In the genomic region with DNA sequence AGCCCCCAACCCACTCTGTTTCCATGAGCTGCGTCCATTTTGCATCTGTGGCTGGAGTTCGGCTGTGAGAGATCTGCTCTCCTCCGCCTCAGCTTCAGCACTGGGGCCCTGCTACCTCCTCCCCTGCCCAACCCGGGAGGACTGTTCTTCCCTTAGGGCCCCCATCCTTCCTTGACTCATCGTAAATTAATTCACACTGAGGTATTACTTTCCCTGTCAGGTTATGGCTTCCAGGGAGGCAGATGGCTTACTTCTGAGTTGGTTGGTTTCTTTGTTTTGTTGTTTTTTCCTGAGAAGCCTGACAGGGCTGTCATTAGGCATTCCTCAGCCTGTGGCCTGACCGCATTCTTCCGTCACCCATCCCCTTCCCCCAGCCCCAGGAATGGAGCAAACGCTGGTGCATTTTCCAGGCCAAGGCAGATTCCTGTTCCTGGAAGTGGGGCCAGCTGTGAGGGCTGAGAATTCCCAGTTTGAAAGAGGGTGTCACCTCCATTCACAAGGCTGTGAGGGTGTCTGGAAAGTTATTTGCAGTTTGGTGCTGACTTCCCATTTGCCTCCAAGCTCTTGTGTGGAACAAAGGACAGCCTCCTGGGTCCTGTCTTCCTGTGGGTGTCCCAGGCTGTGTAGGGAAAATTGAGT, we compare ENCODE assay signal across 2 cellular contexts.
TF ChIP-seq lines count a peak whose summit lies in the region.

No MANE protein-coding gene starts in this region.

TF ChIP-seq in IMR-90, 13 proteins besides CTCF, POLR2A, EP300 and RAD21:
- TF ChIP-seq NFE2L2 (IDR thresholded peaks at IDR 0.05; ENCODE audit: low read depth, low read length): peak; percentile 20; the same call in 1 of the 2 replicates
- TF ChIP-seq SMC3 (IDR thresholded peaks at IDR 0.05; ENCODE audit: low read depth, low read length): 0 out of 2 replicates have a peak, but pooled peaks have one; percentile 3
- peak; percentile 96 for TF ChIP-seq MAZ (IDR thresholded peaks at IDR 0.05; ENCODE audit: borderline replicate concordance, low read depth, low read length)
- no peak for TF ChIP-seq CHD1 (IDR thresholded peaks at IDR 0.05; ENCODE audit: low read depth, low read length)
- TF ChIP-seq, protein P1, sequence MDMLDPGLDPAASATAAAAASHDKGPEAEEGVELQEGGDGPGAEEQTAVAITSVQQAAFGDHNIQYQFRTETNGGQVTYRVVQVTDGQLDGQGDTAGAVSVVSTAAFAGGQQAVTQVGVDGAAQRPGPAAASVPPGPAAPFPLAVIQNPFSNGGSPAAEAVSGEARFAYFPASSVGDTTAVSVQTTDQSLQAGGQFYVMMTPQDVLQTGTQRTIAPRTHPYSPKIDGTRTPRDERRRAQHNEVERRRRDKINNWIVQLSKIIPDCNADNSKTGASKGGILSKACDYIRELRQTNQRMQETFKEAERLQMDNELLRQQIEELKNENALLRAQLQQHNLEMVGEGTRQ (IDR thresholded peaks at IDR 0.05; ENCODE audit: low read depth, low read length): no peak
- no peak for TF ChIP-seq RFX5 (IDR thresholded peaks at IDR 0.05; ENCODE audit: low read depth, low read length)
- peak; percentile 68 for TF ChIP-seq RCOR1 (IDR thresholded peaks at IDR 0.05; ENCODE audit: insufficient replicate concordance, low read length)
- peak; percentile 40; the same call in 1 of the 2 replicates for TF ChIP-seq MAFK (IDR thresholded peaks at IDR 0.05; ENCODE audit: low read depth, low read length)
- TF ChIP-seq, protein P2, sequence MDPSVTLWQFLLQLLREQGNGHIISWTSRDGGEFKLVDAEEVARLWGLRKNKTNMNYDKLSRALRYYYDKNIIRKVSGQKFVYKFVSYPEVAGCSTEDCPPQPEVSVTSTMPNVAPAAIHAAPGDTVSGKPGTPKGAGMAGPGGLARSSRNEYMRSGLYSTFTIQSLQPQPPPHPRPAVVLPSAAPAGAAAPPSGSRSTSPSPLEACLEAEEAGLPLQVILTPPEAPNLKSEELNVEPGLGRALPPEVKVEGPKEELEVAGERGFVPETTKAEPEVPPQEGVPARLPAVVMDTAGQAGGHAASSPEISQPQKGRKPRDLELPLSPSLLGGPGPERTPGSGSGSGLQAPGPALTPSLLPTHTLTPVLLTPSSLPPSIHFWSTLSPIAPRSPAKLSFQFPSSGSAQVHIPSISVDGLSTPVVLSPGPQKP (IDR thresholded peaks at IDR 0.05; ENCODE audit: borderline replicate concordance, low read depth, low read length): no peak
- peak; percentile 22; the same call in 1 of the 2 replicates for TF ChIP-seq CEBPB (IDR thresholded peaks at IDR 0.05; ENCODE audit: low read depth, low read length)
- peak; percentile 82 for TF ChIP-seq BHLHE40 (IDR thresholded peaks at IDR 0.05; ENCODE audit: low read depth, low read length)
- TF ChIP-seq FOS (IDR thresholded peaks at IDR 0.05; ENCODE audit: low read depth, low read length): peak; percentile 81; the same call in 1 of the 2 replicates
- no peak for TF ChIP-seq MXI1 (IDR thresholded peaks at IDR 0.05; ENCODE audit: borderline replicate concordance, low read depth, low read length)

TF ChIP-seq in HepG2, 621 proteins besides CTCF, POLR2A, EP300 and RAD21:
- TF ChIP-seq TEAD3 (CRISPR knock-in tag; optimal IDR thresholded peaks at IDR 0.05; ENCODE audit: borderline replicate concordance) (peak; percentile 61), FOSL2 (CRISPR knock-in tag; IDR thresholded peaks at IDR 0.05) (peak; percentile 6; the same call in 1 of the 2 replicates), ZNF33B (CRISPR knock-in tag; IDR thresholded peaks at IDR 0.05) (no peak)
- TF ChIP-seq, protein P3, sequence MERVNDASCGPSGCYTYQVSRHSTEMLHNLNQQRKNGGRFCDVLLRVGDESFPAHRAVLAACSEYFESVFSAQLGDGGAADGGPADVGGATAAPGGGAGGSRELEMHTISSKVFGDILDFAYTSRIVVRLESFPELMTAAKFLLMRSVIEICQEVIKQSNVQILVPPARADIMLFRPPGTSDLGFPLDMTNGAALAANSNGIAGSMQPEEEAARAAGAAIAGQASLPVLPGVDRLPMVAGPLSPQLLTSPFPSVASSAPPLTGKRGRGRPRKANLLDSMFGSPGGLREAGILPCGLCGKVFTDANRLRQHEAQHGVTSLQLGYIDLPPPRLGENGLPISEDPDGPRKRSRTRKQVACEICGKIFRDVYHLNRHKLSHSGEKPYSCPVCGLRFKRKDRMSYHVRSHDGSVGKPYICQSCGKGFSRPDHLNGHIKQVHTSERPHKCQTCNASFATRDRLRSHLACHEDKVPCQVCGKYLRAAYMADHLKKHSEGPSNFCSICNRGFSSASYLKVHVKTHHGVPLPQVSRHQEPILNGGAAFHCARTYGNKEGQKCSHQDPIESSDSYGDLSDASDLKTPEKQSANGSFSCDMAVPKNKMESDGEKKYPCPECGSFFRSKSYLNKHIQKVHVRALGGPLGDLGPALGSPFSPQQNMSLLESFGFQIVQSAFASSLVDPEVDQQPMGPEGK (CRISPR knock-in tag; IDR thresholded peaks at IDR 0.05): 0 out of 2 replicates have a peak, but pooled peaks have one; percentile 5
